ENCODE assay signal across 7 cellular contexts in genomic region chr9:95024097-95024671, GRCh38.
A peak's percentile ranks its signal among the peaks of the same experiment; 100 is the strongest.
DNase-seq lines count a peak whose midpoint lies in the region; ATAC-seq and TF ChIP-seq lines count a peak whose summit lies in the region.

No MANE protein-coding gene starts in this region.

- TF ChIP-seq CTCF in PC-9 (conservative IDR thresholded peaks at IDR 0.05) (no peak), epithelial cell of proximal tubule (conservative IDR thresholded peaks at IDR 0.05; ENCODE audit: low read depth, low read length) (peak; percentile 18), mesothelial cell of epicardium (IDR thresholded peaks at IDR 0.05; ENCODE audit: unreplicated experiment) (no peak), tibial nerve (IDR thresholded peaks at IDR 0.05) (peak in 1 of 5 experiments; percentile 11)

- H3K4me3 ChIP-seq in PC-9 (no peak overlapping the region), epithelial cell of proximal tubule (ENCODE audit: low read depth, low read length) (no peak overlapping the region), tibial nerve (peak overlapping the region in 1 of 4 donors; percentile 11)

- H3K27me3 ChIP-seq in PC-9 (ENCODE audit: insufficient read depth, low read depth) (no peaks in the 10 kb centered on the region), tibial nerve (no peaks in the 10 kb centered on the region)

- H3K36me3 Mint-ChIP-seq in mesothelial cell of epicardium, result peaks cover 21% of the 10 kb centered on the region

- H2AFZ ChIP-seq in PC-9, result no peak overlapping the region

- no peak for TF ChIP-seq POLR2A in tibial nerve (IDR thresholded peaks at IDR 0.05)

- no peak overlapping the region for H3K4me2 ChIP-seq in PC-9

- H3K9me3 ChIP-seq in PC-9 (ENCODE audit: insufficient read depth, low read depth), result no peaks in the 10 kb centered on the region
- no peaks in the 10 kb centered on the region for H3K9me3 ChIP-seq in tibial nerve

- H3K27me3 Mint-ChIP-seq in mesothelial cell of epicardium (ENCODE audit: low read depth), result no peaks in the 10 kb centered on the region

- H3K9me3 Mint-ChIP-seq in mesothelial cell of epicardium, result no peaks in the 10 kb centered on the region

- 19 to 31% methylated on average over 12 of the region's 12 CpGs for WGBS in tibial nerve, 2 donors

- peak overlapping the region; percentile 92 for H3K27ac Mint-ChIP-seq in mesothelial cell of epicardium

- no peak for ATAC-seq in GM18907 (IDR thresholded peaks at IDR 0.05; ENCODE audit: unreplicated experiment)

- no peak overlapping the region for H3K4me3 Mint-ChIP-seq in mesothelial cell of epicardium

- H3K4me1 ChIP-seq in PC-9 (replicated peaks; ENCODE audit: insufficient read depth), result peaks cover 9% of the 10 kb centered on the region
- peaks cover 0 to 100% (median 54%) of the 10 kb centered on the region in 4 donors for H3K4me1 ChIP-seq in tibial nerve

- H4K20me1 ChIP-seq in PC-9 (ENCODE audit: insufficient read depth), result peaks cover 57% of the 10 kb centered on the region

- CTCF ChIA-PET in PC-9 (lab: Charles Lee), result no interaction called here

- DNase-seq in PC-9, result no peak
- no peak for DNase-seq in epithelial cell of proximal tubule (ENCODE audit: low read depth)
- no peak for DNase-seq in mesothelial cell of epicardium (ENCODE audit: low spot score in 2 of 2, unreplicated experiment in 2 of 2)
- no peak for DNase-seq in tibial nerve (ENCODE audit: low spot score in 2 of 2)
- no peak for DNase-seq in stimulated activated CD4-positive, alpha-beta T cell treated with anti-CD3 and anti-CD28 coated beads, Interleukin-15, amount 100 ng/mL, for 24 hours
- DNase-seq in NCI-H446 (lab: John Stamatoyannopoulos, UW), result no peak

- H3K4me1 Mint-ChIP-seq in mesothelial cell of epicardium, result peaks cover 53% of the 10 kb centered on the region

- H3K79me2 ChIP-seq in PC-9 (ENCODE audit: low read depth), result peaks cover 98% of the 10 kb centered on the region

- TF ChIP-seq EP300 in tibial nerve (IDR thresholded peaks at IDR 0.05), result peak in 1 of 2 donors; percentile 37

- no peaks in the 10 kb centered on the region for H3K9me2 ChIP-seq in PC-9 (ENCODE audit: insufficient read depth)

- peaks cover 44% of the 10 kb centered on the region for H3F3A ChIP-seq in PC-9 (ENCODE audit: insufficient read depth, low read depth)

- intact Hi-C loops in PC-9 (cut with micrococcal nuclease; ENCODE audit: unreplicated experiment), result no loop called here

- H3K36me3 ChIP-seq in PC-9 (ENCODE audit: low read depth) (peaks cover 76% of the 10 kb centered on the region), tibial nerve (peaks cover 0 to 34% (median 0%) of the 10 kb centered on the region in 3 donors)

- peak overlapping the region; percentile 17 for H3K27ac ChIP-seq in PC-9
- peak overlapping the region; percentile 55 to 92 (median 73) for H3K27ac ChIP-seq in tibial nerve

- POLR2A ChIA-PET in PC-9 (lab: Charles Lee; ENCODE audit: unreplicated experiment), result interaction anchor here (0.5 to 0.7 kb wide), 2 partner anchors 231 to 857 kb away, joined by 3 to 4 read pairs; no protein-coding TSS in a partner anchor

- BruUV-seq in PC-9 (replicated peaks; lab: Mats Ljungman, UMichigan), result no TSS peak
